In genomic region chr4:78347527-78347926, GRCh38 we compare ENCODE assay signal across 29 cellular contexts.
"Had no signal": no experiment of that assay in that cellular context is flagged by ENCODE, and none has a peak within 500 bp of the region (broad histone marks: within the 10 kb centered on the region; RNA-seq: fewer than 3 reads in every experiment).

No MANE protein-coding gene starts in this region.

- H3K4me1 ChIP-seq: adrenal gland, ascending aorta, body of pancreas, breast epithelium had no signal

- H3K36me3 ChIP-seq: adrenal gland, ascending aorta, brain microvascular endothelial cell, breast epithelium, cardiac muscle cell had no signal

- FAIRE-seq: astrocyte had no signal

- H3K27me3 ChIP-seq: adrenal gland, ascending aorta, body of pancreas, brain microvascular endothelial cell, breast epithelium, cardiac muscle cell had no signal

- H3K4me3 ChIP-seq: adrenal gland, ascending aorta, body of pancreas, breast epithelium, cardiac muscle cell had no signal

- DNase-seq: activated effector memory CD4-positive, alpha-beta T cell treated with anti-CD3 and anti-CD28 coated beads, Interleukin-2, amount 50 U/mL, for 16 hours; activated effector memory CD4-positive, alpha-beta T cell treated with Interleukin-2 at 50 U/mL for 16 hours; activated gamma-delta T cell; activated gamma-delta T cell treated with Interleukin-2 at 50 U/mL for 16 hours; activated naive CD4-positive, alpha-beta T cell; activated naive CD4-positive, alpha-beta T cell treated with anti-CD3 and anti-CD28 coated beads for 36 hours; activated naive CD4-positive, alpha-beta T cell treated with anti-CD3 and anti-CD28 coated beads, Interleukin-2, amount 10 ng/mL, durations not matched to agents 7 days and 5 days; activated naive CD4-positive, alpha-beta T cell treated with anti-CD3 and anti-CD28 coated beads, Interleukin-2, amount 50 U/mL, for 16 hours; activated naive CD4-positive, alpha-beta T cell treated with Interleukin-2 at 50 U/mL for 16 hours; activated naive CD8-positive, alpha-beta T cell treated with anti-CD3 and anti-CD28 coated beads for 36 hours; activated naive CD8-positive, alpha-beta T cell treated with anti-CD3 and anti-CD28 coated beads, Interleukin-2, amount 10 ng/mL, durations not matched to agents 7 days and 5 days; activated naive CD8-positive, alpha-beta T cell treated with anti-CD3 and anti-CD28 coated beads, Interleukin-2, amount 50 U/mL, for 24 hours; activated T-cell treated with anti-CD3 and anti-CD28 coated beads, Interleukin-2, amount 50 U/mL, for 4 hours; activated T-cell treated with anti-CD3 and anti-CD28 coated beads, Interleukin-2, amount 50 U/mL, for 48 hours; activated T-cell treated with anti-CD3 and anti-CD28 coated beads, Interleukin-2, amount 50 U/mL, for 72 hours; adrenal gland; amniotic stem cell; amygdala; anterior cingulate cortex; aorta; body of pancreas; brain microvascular endothelial cell; caudate nucleus; central memory CD4-positive, alpha-beta T cell; cerebellar nuclear complex had no signal

- H3K27ac ChIP-seq: adrenal gland, ascending aorta, body of pancreas, brain microvascular endothelial cell, breast epithelium, cardiac muscle cell had no signal

- H3K9me3 ChIP-seq: adrenal gland, ascending aorta, body of pancreas, breast epithelium had no signal
